ENCODE assay signal across 1 cellular context in genomic region chr16:29790183-29790948, GRCh38.
TF ChIP-seq lines count a peak whose summit lies in the region.

KIF22 (plus strand) TSS chr16:29790751; CDS start chr16:29790760, 9 bp downstream.

TF ChIP-seq in GM12878, 131 proteins besides CTCF, POLR2A, EP300 and RAD21 (continued from another document):
- TF ChIP-seq, protein P1, sequence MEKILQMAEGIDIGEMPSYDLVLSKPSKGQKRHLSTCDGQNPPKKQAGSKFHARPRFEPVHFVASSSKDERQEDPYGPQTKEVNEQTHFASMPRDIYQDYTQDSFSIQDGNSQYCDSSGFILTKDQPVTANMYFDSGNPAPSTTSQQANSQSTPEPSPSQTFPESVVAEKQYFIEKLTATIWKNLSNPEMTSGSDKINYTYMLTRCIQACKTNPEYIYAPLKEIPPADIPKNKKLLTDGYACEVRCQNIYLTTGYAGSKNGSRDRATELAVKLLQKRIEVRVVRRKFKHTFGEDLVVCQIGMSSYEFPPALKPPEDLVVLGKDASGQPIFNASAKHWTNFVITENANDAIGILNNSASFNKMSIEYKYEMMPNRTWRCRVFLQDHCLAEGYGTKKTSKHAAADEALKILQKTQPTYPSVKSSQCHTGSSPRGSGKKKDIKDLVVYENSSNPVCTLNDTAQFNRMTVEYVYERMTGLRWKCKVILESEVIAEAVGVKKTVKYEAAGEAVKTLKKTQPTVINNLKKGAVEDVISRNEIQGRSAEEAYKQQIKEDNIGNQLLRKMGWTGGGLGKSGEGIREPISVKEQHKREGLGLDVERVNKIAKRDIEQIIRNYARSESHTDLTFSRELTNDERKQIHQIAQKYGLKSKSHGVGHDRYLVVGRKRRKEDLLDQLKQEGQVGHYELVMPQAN (conservative IDR thresholded peaks at IDR 0.05): peak; percentile 98
- peak; percentile 26; the same call in 2 of the 3 replicates for TF ChIP-seq POU2F2 (IDR thresholded peaks at IDR 0.05; ENCODE audit: borderline replicate concordance, low read depth, low read length)
- no peak for TF ChIP-seq IRF5 (IDR thresholded peaks at IDR 0.05; ENCODE audit: borderline replicate concordance)
- peak; percentile 77 for TF ChIP-seq BACH1 (IDR thresholded peaks at IDR 0.05; ENCODE audit: borderline replicate concordance)
- 0 out of 2 replicates have a peak, but pooled peaks have one; percentile 49 for TF ChIP-seq RCOR1 (conservative IDR thresholded peaks at IDR 0.05; ENCODE audit: low read depth, low read length)
- TF ChIP-seq JUND (IDR thresholded peaks at IDR 0.05; ENCODE audit: low read depth, low read length): no peak
- TF ChIP-seq, protein P2, sequence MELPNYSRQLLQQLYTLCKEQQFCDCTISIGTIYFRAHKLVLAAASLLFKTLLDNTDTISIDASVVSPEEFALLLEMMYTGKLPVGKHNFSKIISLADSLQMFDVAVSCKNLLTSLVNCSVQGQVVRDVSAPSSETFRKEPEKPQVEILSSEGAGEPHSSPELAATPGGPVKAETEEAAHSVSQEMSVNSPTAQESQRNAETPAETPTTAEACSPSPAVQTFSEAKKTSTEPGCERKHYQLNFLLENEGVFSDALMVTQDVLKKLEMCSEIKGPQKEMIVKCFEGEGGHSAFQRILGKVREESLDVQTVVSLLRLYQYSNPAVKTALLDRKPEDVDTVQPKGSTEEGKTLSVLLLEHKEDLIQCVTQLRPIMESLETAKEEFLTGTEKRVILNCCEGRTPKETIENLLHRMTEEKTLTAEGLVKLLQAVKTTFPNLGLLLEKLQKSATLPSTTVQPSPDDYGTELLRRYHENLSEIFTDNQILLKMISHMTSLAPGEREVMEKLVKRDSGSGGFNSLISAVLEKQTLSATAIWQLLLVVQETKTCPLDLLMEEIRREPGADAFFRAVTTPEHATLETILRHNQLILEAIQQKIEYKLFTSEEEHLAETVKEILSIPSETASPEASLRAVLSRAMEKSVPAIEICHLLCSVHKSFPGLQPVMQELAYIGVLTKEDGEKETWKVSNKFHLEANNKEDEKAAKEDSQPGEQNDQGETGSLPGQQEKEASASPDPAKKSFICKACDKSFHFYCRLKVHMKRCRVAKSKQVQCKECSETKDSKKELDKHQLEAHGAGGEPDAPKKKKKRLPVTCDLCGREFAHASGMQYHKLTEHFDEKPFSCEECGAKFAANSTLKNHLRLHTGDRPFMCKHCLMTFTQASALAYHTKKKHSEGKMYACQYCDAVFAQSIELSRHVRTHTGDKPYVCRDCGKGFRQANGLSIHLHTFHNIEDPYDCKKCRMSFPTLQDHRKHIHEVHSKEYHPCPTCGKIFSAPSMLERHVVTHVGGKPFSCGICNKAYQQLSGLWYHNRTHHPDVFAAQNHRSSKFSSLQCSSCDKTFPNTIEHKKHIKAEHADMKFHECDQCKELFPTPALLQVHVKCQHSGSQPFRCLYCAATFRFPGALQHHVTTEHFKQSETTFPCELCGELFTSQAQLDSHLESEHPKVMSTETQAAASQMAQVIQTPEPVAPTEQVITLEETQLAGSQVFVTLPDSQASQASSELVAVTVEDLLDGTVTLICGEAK (IDR thresholded peaks at IDR 0.05; ENCODE audit: borderline replicate concordance): peak; percentile 98
- peak; percentile 41 to 68; a peak in 2 of 4 replicates for TF ChIP-seq BHLHE40 (IDR thresholded peaks at IDR 0.05; ENCODE audit: borderline replicate concordance in 1 of 2, low read depth in 2 of 2, low read length in 1 of 2)
- peak; percentile 80; the same call in 1 of the 2 replicates for TF ChIP-seq RB1 (IDR thresholded peaks at IDR 0.05; ENCODE audit: borderline replicate concordance)
- TF ChIP-seq, protein P3, sequence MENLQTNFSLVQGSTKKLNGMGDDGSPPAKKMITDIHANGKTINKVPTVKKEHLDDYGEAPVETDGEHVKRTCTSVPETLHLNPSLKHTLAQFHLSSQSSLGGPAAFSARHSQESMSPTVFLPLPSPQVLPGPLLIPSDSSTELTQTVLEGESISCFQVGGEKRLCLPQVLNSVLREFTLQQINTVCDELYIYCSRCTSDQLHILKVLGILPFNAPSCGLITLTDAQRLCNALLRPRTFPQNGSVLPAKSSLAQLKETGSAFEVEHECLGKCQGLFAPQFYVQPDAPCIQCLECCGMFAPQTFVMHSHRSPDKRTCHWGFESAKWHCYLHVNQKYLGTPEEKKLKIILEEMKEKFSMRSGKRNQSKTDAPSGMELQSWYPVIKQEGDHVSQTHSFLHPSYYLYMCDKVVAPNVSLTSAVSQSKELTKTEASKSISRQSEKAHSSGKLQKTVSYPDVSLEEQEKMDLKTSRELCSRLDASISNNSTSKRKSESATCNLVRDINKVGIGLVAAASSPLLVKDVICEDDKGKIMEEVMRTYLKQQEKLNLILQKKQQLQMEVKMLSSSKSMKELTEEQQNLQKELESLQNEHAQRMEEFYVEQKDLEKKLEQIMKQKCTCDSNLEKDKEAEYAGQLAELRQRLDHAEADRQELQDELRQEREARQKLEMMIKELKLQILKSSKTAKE (IDR thresholded peaks at IDR 0.05; ENCODE audit: low read depth, poor library complexity, severe bottlenecking): no peak
- peak in 1 of 2 experiments; percentile 13; a peak in 2 of 4 replicates for TF ChIP-seq IKZF2 (IDR thresholded peaks at IDR 0.05)
